Comparison of ENCODE assay signal across 18 cellular contexts in the genomic region with DNA sequence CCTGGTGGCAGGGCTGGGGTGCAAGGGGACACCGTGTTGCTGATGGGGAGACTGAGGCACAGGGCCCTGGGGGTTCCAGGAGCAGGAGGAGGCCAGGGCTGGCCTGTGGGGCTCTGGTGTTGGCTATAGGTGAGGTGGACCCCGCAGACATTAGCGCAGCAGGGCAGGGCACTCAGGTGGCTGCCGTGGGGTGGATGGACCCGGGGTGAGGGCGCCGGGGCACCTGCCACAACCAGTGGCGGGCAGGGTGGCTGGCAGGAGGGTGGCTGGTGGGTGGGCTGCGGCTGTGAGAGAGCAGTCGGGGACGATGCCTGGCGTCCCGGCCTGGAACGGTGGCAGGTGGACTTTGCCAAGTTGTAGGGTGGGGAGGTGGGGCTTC. TPM values are rescaled to one million over a fixed set of nuclear protein-coding genes. Genes with fewer than 3 reads are reported as not detected.
"Had no signal": no experiment of that assay in that cellular context is flagged by ENCODE, and none has a peak within 500 bp of the region (broad histone marks: within the 10 kb centered on the region; RNA-seq: fewer than 3 reads in every experiment).

No MANE protein-coding gene starts in this region.

- H3K27me3 Mint-ChIP-seq: progenitor cell of endocrine pancreas had no signal

- H3K9ac ChIP-seq: parathyroid adenoma had no signal

- H3K36me3 ChIP-seq: thoracic aorta had no signal

- H3K36me3 Mint-ChIP-seq: mesothelial cell of epicardium; naive B cell; natural killer cell treated with Interleukin-12 subunit alpha and Interleukin-12 subunit beta and Interleukin-15 and Interleukin-18, amount 100 ng/mL, for 72 hours; stimulated activated effector memory CD8-positive, alpha-beta T cell treated with anti-CD3 and anti-CD28 coated beads, Interleukin-12 subunit alpha, Interleukin-12 subunit beta, amount 100 ng/mL, for 72 hours had no signal

- H3K4me3 Mint-ChIP-seq: mesothelial cell of epicardium; natural killer cell treated with Interleukin-12 subunit alpha and Interleukin-12 subunit beta and Interleukin-15 and Interleukin-18, amount 100 ng/mL, for 72 hours; neural crest cell; stimulated activated effector memory CD8-positive, alpha-beta T cell treated with anti-CD3 and anti-CD28 coated beads, Interleukin-12 subunit alpha, Interleukin-12 subunit beta, amount 100 ng/mL, for 72 hours had no signal

- H2AFZ ChIP-seq: parathyroid adenoma had no signal

- H3K4me3 ChIP-seq: lower lobe of right lung, mucosa of descending colon, smooth muscle cell, thoracic aorta, tibial nerve, upper lobe of left lung had no signal

- H3K4me1 Mint-ChIP-seq: mesothelial cell of epicardium; neural crest cell; stimulated activated effector memory CD8-positive, alpha-beta T cell treated with anti-CD3 and anti-CD28 coated beads, Interleukin-12 subunit alpha, Interleukin-12 subunit beta, amount 100 ng/mL, for 72 hours had no signal

- DNase-seq: cortex of kidney; left ventricle myocardium superior; lower lobe of right lung; naive B cell; stimulated activated CD4-positive, alpha-beta T cell treated with anti-CD3 and anti-CD28 coated beads, Interleukin-2, amount 100 ng/mL, for 24 hours; stimulated activated CD4-positive, alpha-beta T cell treated with anti-CD3 and anti-CD28 coated beads, Interleukin-4, amount 100 ng/mL, for 24 hours; stimulated activated naive CD4-positive, alpha-beta T cell treated with Interleukin-2 at 50 U/mL for 16 hours had no signal

- H3K79me2 ChIP-seq: parathyroid adenoma had no signal

- H3K9me3 Mint-ChIP-seq: mesothelial cell of epicardium; naive B cell; natural killer cell treated with Interleukin-12 subunit alpha and Interleukin-12 subunit beta and Interleukin-15 and Interleukin-18, amount 100 ng/mL, for 72 hours; neural crest cell; stimulated activated effector memory CD8-positive, alpha-beta T cell treated with anti-CD3 and anti-CD28 coated beads, Interleukin-12 subunit alpha, Interleukin-12 subunit beta, amount 100 ng/mL, for 72 hours had no signal

- H3K27ac ChIP-seq: lower lobe of right lung, parathyroid adenoma, thoracic aorta, tibial nerve, upper lobe of left lung had no signal

- H3K27ac Mint-ChIP-seq: mesothelial cell of epicardium; naive B cell; natural killer cell treated with Interleukin-12 subunit alpha and Interleukin-12 subunit beta and Interleukin-15 and Interleukin-18, amount 100 ng/mL, for 72 hours; progenitor cell of endocrine pancreas; stimulated activated effector memory CD8-positive, alpha-beta T cell treated with anti-CD3 and anti-CD28 coated beads, Interleukin-12 subunit alpha, Interleukin-12 subunit beta, amount 100 ng/mL, for 72 hours had no signal

- H3K4me1 ChIP-seq: parathyroid adenoma had no signal

- H3K9me3 ChIP-seq: lower lobe of right lung, mucosa of descending colon, thoracic aorta, tibial nerve, upper lobe of left lung had no signal

- H3K4me2 ChIP-seq: smooth muscle cell had no signal

RNA-seq across cellular contexts. Expression of a gene that starts 6.9 kb away (rescaled TPM):
- total RNA-seq: natural killer cell treated with Interleukin-12 subunit alpha and Interleukin-12 subunit beta and Interleukin-15 and Interleukin-18, amount 100 ng/mL, for 72 hours had no signal
